Comparison of ENCODE assay signal across 1 cellular context in genomic region chr14:104871145-104871655, GRCh38.
TF ChIP-seq lines count a peak whose summit lies in the region.

No MANE protein-coding gene starts in this region.

TF ChIP-seq in SK-N-SH treated with all-trans-retinoic acid at 6 μM for 48 hours, 23 proteins besides CTCF, POLR2A, EP300 and RAD21 (continued from another document):
- no peak for TF ChIP-seq CSRNP3 (CRISPR knock-in tag; IDR thresholded peaks at IDR 0.05)
- no peak for TF ChIP-seq GLIS3 (CRISPR knock-in tag; IDR thresholded peaks at IDR 0.05)
- TF ChIP-seq TCF4 (CRISPR knock-in tag; IDR thresholded peaks at IDR 0.05; ENCODE audit: borderline replicate concordance): no peak
- no peak for TF ChIP-seq ESRRG (CRISPR knock-in tag; IDR thresholded peaks at IDR 0.05)
- TF ChIP-seq ZNF8 (CRISPR knock-in tag; IDR thresholded peaks at IDR 0.05): no peak
- TF ChIP-seq TSHZ2 (CRISPR knock-in tag; IDR thresholded peaks at IDR 0.05): no peak
